ENCODE assay signal across 8 cellular contexts in the genomic region with DNA sequence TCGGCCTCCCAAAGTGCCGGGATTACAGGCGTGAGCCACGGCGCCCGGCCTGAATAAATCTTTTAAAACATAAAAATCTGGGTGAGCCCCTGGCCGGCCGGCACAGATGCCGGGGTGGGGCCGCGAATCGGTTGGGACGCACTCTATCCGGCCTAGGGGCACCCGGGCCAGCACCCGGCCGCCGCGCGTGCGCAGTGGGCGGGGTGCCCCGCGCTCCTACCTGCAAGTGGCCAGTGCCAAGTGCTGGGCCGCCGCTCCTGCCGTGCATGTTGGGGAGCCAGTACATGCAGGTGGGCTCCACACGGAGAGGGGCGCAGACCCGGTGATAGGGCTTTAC. TPM values are rescaled to one million over a fixed set of nuclear protein-coding genes. Genes with fewer than 3 reads are reported as not detected.
DNase-seq lines count a peak whose midpoint lies in the region; ATAC-seq, FAIRE-seq and TF ChIP-seq lines count a peak whose summit lies in the region.
"Not testable (repeated sequence)": the region's sequence is repeated elsewhere in the genome, so short reads cannot be mapped to it uniquely, and the experiment has no call there.

No MANE protein-coding gene starts in this region.

- H2AFZ ChIP-seq in DND-41 (ENCODE audit: low read depth, low read length), result peak overlapping the region; percentile 60; the same call in 1 of the 2 replicates
- peak overlapping the region; percentile 86 for H2AFZ ChIP-seq in astrocyte (ENCODE audit: low read depth, low read length)
- peak overlapping the region; percentile 85 for H2AFZ ChIP-seq in osteoblast (ENCODE audit: low read length)

- FAIRE-seq in astrocyte (lab: Jason Lieb, UNC), result not testable (repeated sequence)

- not testable (repeated sequence) for H3K9me3 ChIP-seq in DND-41 (ENCODE audit: insufficient read depth, low read length, severe bottlenecking); astrocyte (ENCODE audit: insufficient read depth, low read depth, low read length); left ventricle myocardium inferior (replicated peaks); osteoblast (ENCODE audit: low read depth, low read length)

- H3K4me3 ChIP-seq in DND-41 (ENCODE audit: low read depth in 1 of 2, low read length in 2 of 2), result peak overlapping the region in 1 of 2 experiments; percentile 57; a peak in 3 of 4 replicates
- H3K4me3 ChIP-seq in astrocyte (ENCODE audit: insufficient read depth, low read depth, low read length), result peak overlapping the region; percentile 64
- peak overlapping the region; percentile 77 for H3K4me3 ChIP-seq in left ventricle myocardium inferior
- H3K4me3 ChIP-seq in osteoblast (ENCODE audit: insufficient read depth, low read length), result peak overlapping the region; percentile 69

- not testable (repeated sequence) for H3K27ac Mint-ChIP-seq in astrocyte (ENCODE audit: unreplicated experiment)

- peak overlapping the region; percentile 46; the same call in 1 of the 2 replicates for H3K4me2 ChIP-seq in DND-41 (ENCODE audit: insufficient read depth, low read length)
- H3K4me2 ChIP-seq in astrocyte (ENCODE audit: low read length), result peak overlapping the region; percentile 74
- H3K4me2 ChIP-seq in osteoblast (ENCODE audit: insufficient read depth, low read length), result peak overlapping the region; percentile 36

- H3K4me1 ChIP-seq in DND-41 (ENCODE audit: insufficient read depth, low read length); astrocyte (ENCODE audit: insufficient read depth, low read length); osteoblast (ENCODE audit: insufficient read depth, low read length): not testable (repeated sequence)
- H3K4me1 ChIP-seq in left ventricle myocardium inferior, result peaks cover 13% of the 10 kb centered on the region

- H3K27me3 ChIP-seq in DND-41 (ENCODE audit: insufficient read depth, low read length, poor library complexity); astrocyte (ENCODE audit: insufficient read depth, low read length); left ventricle myocardium inferior (ENCODE audit: low read depth); osteoblast (ENCODE audit: insufficient read depth, low read length): not testable (repeated sequence)

- H3K27ac ChIP-seq in DND-41 (ENCODE audit: low read length) (peak overlapping the region; percentile 81), astrocyte (ENCODE audit: low read depth, low read length) (peak overlapping the region; percentile 78), left ventricle myocardium inferior (replicated peaks) (peak overlapping the region; percentile 94), osteoblast (ENCODE audit: low read depth, low read length) (peak overlapping the region; percentile 65)

- peak overlapping the region; percentile 96 for H3K4me3 Mint-ChIP-seq in astrocyte (ENCODE audit: unreplicated experiment)

- intact Hi-C loops in left ventricle myocardium inferior (cut with micrococcal nuclease), result not testable (repeated sequence)

- not testable (repeated sequence) for H3K4me1 Mint-ChIP-seq in astrocyte (ENCODE audit: low read depth, unreplicated experiment)

- not testable (repeated sequence) for H3K36me3 ChIP-seq in DND-41 (ENCODE audit: insufficient read depth, low read length); astrocyte (ENCODE audit: insufficient read depth, low read length); left ventricle myocardium inferior; osteoblast (ENCODE audit: insufficient read depth, low read length)

- H4K20me1 ChIP-seq in DND-41 (ENCODE audit: insufficient read depth, low read length); astrocyte (ENCODE audit: insufficient read depth, low read length); osteoblast (ENCODE audit: insufficient read depth, low read length): not testable (repeated sequence)

- not testable (repeated sequence) for TF ChIP-seq CTCF in DND-41 (IDR thresholded peaks at IDR 0.05; ENCODE audit: borderline replicate concordance, extremely low read depth, low read length, poor library complexity, severe bottlenecking); astrocyte (IDR thresholded peaks at IDR 0.05; ENCODE audit: insufficient read depth, low read depth, low read length); left ventricle myocardium inferior (IDR thresholded peaks at IDR 0.05; ENCODE audit: borderline replicate concordance); osteoblast (IDR thresholded peaks at IDR 0.05; ENCODE audit: extremely low read depth, low read depth, low read length)

- H3K79me2 ChIP-seq in DND-41 (ENCODE audit: insufficient read depth, low read length), result peaks cover 15% of the 10 kb centered on the region
- not testable (repeated sequence) for H3K79me2 ChIP-seq in astrocyte (ENCODE audit: insufficient read depth, low read length); osteoblast (ENCODE audit: insufficient read depth, low read length)

- DNase-seq in DND-41; astrocyte (ENCODE audit: low read depth); osteoblast (ENCODE audit: insufficient read length, low spot score, missing footprints): not testable (repeated sequence)
- peak; percentile 83 for DNase-seq in left ventricle myocardium inferior
- DNase-seq in stimulated activated CD8-positive, alpha-beta memory T cell treated with anti-CD3 and anti-CD28 coated beads, Interleukin-4, amount 100 ng/mL, for 48 hours, result peak; percentile 80

- ATAC-seq in DND-41 (ENCODE audit: insufficient read depth, low read depth) (peak; percentile 77; the same call in 2 of the 3 replicates), GM21723 (IDR thresholded peaks at IDR 0.05; ENCODE audit: unreplicated experiment) (peak; percentile 90), HG03457 (IDR thresholded peaks at IDR 0.05; ENCODE audit: unreplicated experiment) (peak; percentile 71)
- ATAC-seq in activated CD4-positive, CD25-positive, alpha-beta regulatory T cell treated with anti-CD3 and anti-CD28 coated beads, Interleukin-2, amount 50 U/mL, for 24 hours, result peak; percentile 83 to 85

- H3K36me3 Mint-ChIP-seq in astrocyte (ENCODE audit: low read depth, unreplicated experiment), result not testable (repeated sequence)

- not testable (repeated sequence) for H3K27me3 Mint-ChIP-seq in astrocyte (ENCODE audit: low read depth, unreplicated experiment)

- peak overlapping the region; percentile 72 for H3K9ac ChIP-seq in DND-41 (ENCODE audit: low read depth, low read length)
- peak overlapping the region; percentile 81 for H3K9ac ChIP-seq in astrocyte (ENCODE audit: low read length)

- not testable (repeated sequence) for H3K9me3 Mint-ChIP-seq in astrocyte (ENCODE audit: unreplicated experiment)

RNA-seq across cellular contexts. Expression of gene SPDYE8, which starts 24.2 kb away (rescaled TPM):
- total RNA-seq in astrocyte (not detected in 2 replicates), left ventricle myocardium inferior (not detected), osteoblast (not detected in 2 replicates)

RNA-seq across cellular contexts. Expression of gene TRIM74, which starts 36.1 kb away (rescaled TPM):
- 0.79 and 0.91 TPM in 2 replicates for total RNA-seq in astrocyte
- not detected for total RNA-seq in left ventricle myocardium inferior
- not detected in 2 replicates for total RNA-seq in osteoblast

RNA-seq across cellular contexts. Expression of gene SPDYE11, which starts 52.4 kb away (rescaled TPM):
- not detected in 2 replicates for total RNA-seq in astrocyte
- not detected for total RNA-seq in left ventricle myocardium inferior
- total RNA-seq in osteoblast, result not detected in 2 replicates
